In genomic region chr7:37341033-37341630, GRCh38 we compare ENCODE assay signal across 10 cellular contexts.
DNase-seq lines count a peak whose midpoint lies in the region; ATAC-seq and TF ChIP-seq lines count a peak whose summit lies in the region.
"Had no signal": no experiment of that assay in that cellular context is flagged by ENCODE, and none has a peak within 500 bp of the region (broad histone marks: within the 10 kb centered on the region; RNA-seq: fewer than 3 reads in every experiment).

No MANE protein-coding gene starts in this region.

- H3K27ac Mint-ChIP-seq in naive B cell: peak overlapping the region; percentile 15 to 70 (median 57)

- peaks cover 0 to 6% (median 0%) of the 10 kb centered on the region in 7 donors for H3K9me3 Mint-ChIP-seq in naive B cell

- peaks cover 0 to 8% of the 10 kb centered on the region in 2 donors for H3K36me3 Mint-ChIP-seq in naive B cell

- peaks cover 48 to 96% (median 65%) of the 10 kb centered on the region in 3 donors for H3K4me1 Mint-ChIP-seq in naive B cell

- ATAC-seq in GM18861 (IDR thresholded peaks at IDR 0.05; ENCODE audit: unreplicated experiment) (peak; percentile 52), GM21717 (IDR thresholded peaks at IDR 0.05; ENCODE audit: unreplicated experiment) (peak; percentile 32), HG03521 (IDR thresholded peaks at IDR 0.05; ENCODE audit: unreplicated experiment) (peak; percentile 34), naive B cell (ENCODE audit: low read depth in 2 of 2) (no peak), SK-N-SH treated with all-trans-retinoic acid at 6 μM for 48 hours (no peak)

- no peaks in the 10 kb centered on the region for H3K27me3 Mint-ChIP-seq in naive B cell

- no peak for DNase-seq in naive B cell
- no peak for DNase-seq in NCI-H524 (lab: John Stamatoyannopoulos, UW)
- DNase-seq in dedifferentiated amniotic fluid mesenchymal stem cell (ENCODE audit: extremely low spot score): no peak
- no peak for DNase-seq in NCI-H146 treated with DMSO at 0.1 percent for 48 hours (lab: John Stamatoyannopoulos, UW; ENCODE audit: unreplicated experiment)
- DNase-seq: activated gamma-delta T cell, foreskin fibroblast had no signal

- H3K4me3 Mint-ChIP-seq in naive B cell: peak overlapping the region in 6 of 8 donors; percentile 21 to 94 (median 62)

TF ChIP-seq in SK-N-SH treated with all-trans-retinoic acid at 6 μM for 48 hours, 23 proteins besides CTCF, POLR2A, EP300 and RAD21:
- TF ChIP-seq ZNF565 (CRISPR knock-in tag; conservative IDR thresholded peaks at IDR 0.05; ENCODE audit: low read depth) (no peak), ISL1 (CRISPR knock-in tag; IDR thresholded peaks at IDR 0.05) (no peak), BACH2 (CRISPR knock-in tag; IDR thresholded peaks at IDR 0.05; ENCODE audit: borderline replicate concordance) (no peak), ARNTL (CRISPR knock-in tag; IDR thresholded peaks at IDR 0.05; ENCODE audit: borderline replicate concordance, low read depth) (no peak), ZFP30 (CRISPR knock-in tag; IDR thresholded peaks at IDR 0.05) (no peak), TCF4 (CRISPR knock-in tag; IDR thresholded peaks at IDR 0.05; ENCODE audit: borderline replicate concordance) (no peak), ZC3H10 (CRISPR knock-in tag; IDR thresholded peaks at IDR 0.05) (no peak), GLIS3 (CRISPR knock-in tag; IDR thresholded peaks at IDR 0.05) (no peak), PATZ1 (CRISPR knock-in tag; IDR thresholded peaks at IDR 0.05; ENCODE audit: borderline replicate concordance) (no peak), ZFP3 (CRISPR knock-in tag; IDR thresholded peaks at IDR 0.05) (no peak), RARB (CRISPR knock-in tag; IDR thresholded peaks at IDR 0.05) (no peak), TSHZ2 (CRISPR knock-in tag; IDR thresholded peaks at IDR 0.05) (no peak), CSRNP3 (CRISPR knock-in tag; IDR thresholded peaks at IDR 0.05) (no peak), TOX (CRISPR knock-in tag; IDR thresholded peaks at IDR 0.05; ENCODE audit: borderline replicate concordance) (no peak)

Comparison
In these comparisons a context has a peak if more than half of its experiments do, and no peak if none do; other contexts are left out.
1. ATAC-seq: peak in GM18861 (single experiment), GM21717 (single experiment) and HG03521 (single experiment); none in naive B cell (0 of 2) and SK-N-SH treated with all-trans-retinoic acid at 6 μM for 48 hours (single experiment).